Comparison of ENCODE assay signal across 21 cellular contexts in the genomic region with DNA sequence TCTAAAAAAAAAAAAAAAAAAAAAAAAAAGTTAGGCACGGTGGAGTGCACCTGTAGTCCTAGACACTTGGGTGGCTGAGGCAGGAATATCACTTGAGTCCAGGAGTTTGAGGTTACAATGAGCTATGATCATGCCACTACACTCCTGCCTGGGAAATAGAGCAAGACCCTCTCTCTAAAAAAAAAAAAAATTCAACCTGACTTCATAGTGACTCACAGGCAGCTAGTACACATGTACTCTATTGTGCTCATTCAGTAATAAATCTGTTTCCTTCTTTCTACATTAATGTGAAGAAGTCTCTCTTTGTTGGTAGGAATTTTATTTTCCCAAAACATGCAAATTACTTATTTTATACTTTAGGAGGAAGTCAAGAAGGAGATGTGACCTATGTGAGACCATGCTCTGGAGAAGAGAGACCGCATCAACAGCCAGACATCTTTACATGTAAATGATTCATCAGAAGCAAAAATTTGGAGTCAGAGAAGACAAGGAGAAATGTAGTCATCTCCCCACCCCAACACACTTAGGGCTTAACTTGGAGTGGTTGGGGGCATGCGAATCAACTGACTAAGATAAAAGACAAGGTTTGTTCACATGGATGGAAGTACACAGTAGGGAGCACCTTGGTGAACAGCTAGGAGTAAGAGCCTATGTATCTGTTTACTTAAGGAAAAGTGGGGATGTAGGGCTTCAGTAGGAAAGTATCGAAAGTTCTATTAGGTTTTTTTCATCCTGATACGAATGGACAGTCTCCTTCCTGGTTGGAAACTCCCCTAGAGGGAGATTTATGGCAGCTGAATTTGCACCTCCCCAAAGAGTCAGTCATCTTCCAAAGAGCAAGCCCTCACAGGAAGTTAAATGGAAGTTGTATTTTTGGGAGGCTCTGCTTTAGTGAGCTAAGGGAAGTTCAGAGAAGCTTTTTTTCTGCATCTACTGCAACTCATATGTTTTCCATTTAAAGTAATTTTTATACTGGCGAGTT.
"Had no signal": no experiment of that assay in that cellular context is flagged by ENCODE, and none has a peak within 500 bp of the region (broad histone marks: within the 10 kb centered on the region; RNA-seq: fewer than 3 reads in every experiment).

No MANE protein-coding gene starts in this region.

- ATAC-seq: activated T-cell treated with anti-CD3 and anti-CD28 coated beads, Interleukin-2, amount 50 U/mL, for 72 hours; left lung had no signal

- H3K27ac Mint-ChIP-seq: activated T-cell treated with anti-CD3 and anti-CD28 coated beads, Interleukin-2, amount 50 U/mL, for 72 hours; dendritic cell treated with granulocyte-macrophage colony-stimulating factor and Interleukin-4, amounts not matched to agents 40 ng/mL and 50 ng/mL, for 4 days; mesothelial cell of epicardium had no signal

- DNase-seq: activated CD4-positive, alpha-beta T cell treated with anti-CD3 and anti-CD28 coated beads, Interleukin-2, amount 50 U/mL, for 4 hours; activated effector memory CD4-positive, alpha-beta T cell treated with anti-CD3 and anti-CD28 coated beads, Interleukin-2, amount 50 U/mL, for 16 hours; activated naive CD4-positive, alpha-beta T cell treated with anti-CD3 and anti-CD28 coated beads, Interleukin-2, amount 50 U/mL, for 16 hours; activated T-cell treated with anti-CD3 and anti-CD28 coated beads, Interleukin-2, amount 50 U/mL, for 72 hours; aorta; cerebellar nuclear complex; effector CD8-positive, alpha-beta T cell; foreskin melanocyte; glutamatergic neuron; hypothalamus; left lung; retina; stimulated activated CD4-positive, alpha-beta T cell treated with anti-CD3 and anti-CD28 coated beads, Interleukin-1b, Interleukin-23, amount 100 ng/mL, for 48 hours; stimulated activated naive CD4-positive, alpha-beta T cell treated with Interleukin-2 at 50 U/mL for 16 hours; substantia nigra; tibial artery; uterus had no signal

- H3K9me3 Mint-ChIP-seq: activated T-cell treated with anti-CD3 and anti-CD28 coated beads, Interleukin-2, amount 50 U/mL, for 72 hours had no signal

- H3K4me3 Mint-ChIP-seq: activated T-cell treated with anti-CD3 and anti-CD28 coated beads, Interleukin-2, amount 50 U/mL, for 72 hours; dendritic cell treated with granulocyte-macrophage colony-stimulating factor and Interleukin-4, amounts not matched to agents 40 ng/mL and 50 ng/mL, for 4 days; mesothelial cell of epicardium; nephron had no signal

- H3K4me3 ChIP-seq: breast epithelium, left lung, tibial artery, uterus had no signal

- H3K4me1 Mint-ChIP-seq: mesothelial cell of epicardium, nephron had no signal
